Comparison of ENCODE assay signal across 13 cellular contexts in genomic region chr2:53445376-53446072, GRCh38.
DNase-seq lines count a peak whose midpoint lies in the region; ATAC-seq and FAIRE-seq lines count a peak whose summit lies in the region.
"Had no signal": no experiment of that assay in that cellular context is flagged by ENCODE, and none has a peak within 500 bp of the region (broad histone marks: within the 10 kb centered on the region; RNA-seq: fewer than 3 reads in every experiment).

No MANE protein-coding gene starts in this region.

- H3K4me3 Mint-ChIP-seq in T-helper 2 cell treated with Interferon-gamma antibody and Interleukin-4, amounts not matched to agents 5 μg/mL and 100 μg/mL, for 36 hours = no peak overlapping the region
- H3K4me3 Mint-ChIP-seq: natural killer cell treated with Interleukin-12 subunit alpha and Interleukin-12 subunit beta and Interleukin-15 and Interleukin-18, amount 100 ng/mL, for 72 hours; T-helper 17 cell had no signal

- DNase-seq in T-helper 2 cell treated with Interferon-gamma antibody and Interleukin-4, amounts not matched to agents 5 μg/mL and 100 μg/mL, for 36 hours (ENCODE audit: low spot score) = peak; percentile 23
- DNase-seq in T-helper 2 cell (no peak), RCC 7860 (ENCODE audit: low spot score) (peak; percentile 10), kidney glomerular epithelial cell (lab: John Stamatoyannopoulos, UW) (peak; percentile 10), activated gamma-delta T cell (lab: John Stamatoyannopoulos, UW) (no peak), NCI-H82 (lab: John Stamatoyannopoulos, UW) (no peak)
- DNase-seq: gastrocnemius medialis, NCI-H1436 treated with DMSO at 0.1 percent for 48 hours, T-helper 17 cell had no signal

- no peaks in the 10 kb centered on the region for H3K9me3 Mint-ChIP-seq in T-helper 2 cell treated with Interferon-gamma antibody and Interleukin-4, amounts not matched to agents 5 μg/mL and 100 μg/mL, for 36 hours

- no peaks in the 10 kb centered on the region for H3K4me1 Mint-ChIP-seq in T-helper 2 cell treated with Interferon-gamma antibody and Interleukin-4, amounts not matched to agents 5 μg/mL and 100 μg/mL, for 36 hours (ENCODE audit: low read depth)
- H3K4me1 Mint-ChIP-seq: T-helper 17 cell had no signal

- peak; percentile 68 for FAIRE-seq in RCC 7860 (lab: Jason Lieb, UNC)
- FAIRE-seq: A549 had no signal

- ATAC-seq in HG02571 (IDR thresholded peaks at IDR 0.05; ENCODE audit: unreplicated experiment) = peak; percentile 89
- no peak for ATAC-seq in HG03097 (IDR thresholded peaks at IDR 0.05; ENCODE audit: low FRiP score, unreplicated experiment)
- ATAC-seq: gastrocnemius medialis; natural killer cell treated with Interleukin-12 subunit alpha and Interleukin-12 subunit beta and Interleukin-15 and Interleukin-18, amount 100 ng/mL, for 72 hours; T-helper 17 cell had no signal

- H3K27ac Mint-ChIP-seq in T-helper 2 cell treated with Interferon-gamma antibody and Interleukin-4, amounts not matched to agents 5 μg/mL and 100 μg/mL, for 36 hours = no peak overlapping the region
- H3K27ac Mint-ChIP-seq: natural killer cell treated with Interleukin-12 subunit alpha and Interleukin-12 subunit beta and Interleukin-15 and Interleukin-18, amount 100 ng/mL, for 72 hours; T-helper 17 cell had no signal

- no peaks in the 10 kb centered on the region for H3K36me3 Mint-ChIP-seq in T-helper 2 cell treated with Interferon-gamma antibody and Interleukin-4, amounts not matched to agents 5 μg/mL and 100 μg/mL, for 36 hours (ENCODE audit: low read depth)
- H3K36me3 Mint-ChIP-seq: natural killer cell treated with Interleukin-12 subunit alpha and Interleukin-12 subunit beta and Interleukin-15 and Interleukin-18, amount 100 ng/mL, for 72 hours had no signal

- peaks cover 2% of the 10 kb centered on the region for H3K27me3 Mint-ChIP-seq in T-helper 2 cell treated with Interferon-gamma antibody and Interleukin-4, amounts not matched to agents 5 μg/mL and 100 μg/mL, for 36 hours (ENCODE audit: low read depth)

Comparison
In these comparisons a context has a peak if more than half of its experiments do, and no peak if none do; other contexts are left out.
1. DNase-seq: peak in T-helper 2 cell treated with Interferon-gamma antibody and Interleukin-4, amounts not matched to agents 5 μg/mL and 100 μg/mL, for 36 hours (single experiment), RCC 7860 (single experiment) and kidney glomerular epithelial cell (single experiment); none in T-helper 2 cell (0 of 5), activated gamma-delta T cell (single experiment) and NCI-H82 (single experiment).